ENCODE assay signal across 17 cellular contexts in genomic region chr3:11144996-11145395, GRCh38. TPM values are rescaled to one million over a fixed set of nuclear protein-coding genes. Genes with fewer than 3 reads are reported as not detected.
DNase-seq lines count a peak whose midpoint lies in the region; ATAC-seq and TF ChIP-seq lines count a peak whose summit lies in the region.
"Had no signal": no experiment of that assay in that cellular context is flagged by ENCODE, and none has a peak within 500 bp of the region (broad histone marks: within the 10 kb centered on the region; RNA-seq: fewer than 3 reads in every experiment).

No MANE protein-coding gene starts in this region.

- no peak for TF ChIP-seq CTCF in NB4 (IDR thresholded peaks at IDR 0.05; ENCODE audit: low read depth, low read length)
- no peak for TF ChIP-seq CTCF in brain microvascular endothelial cell (IDR thresholded peaks at IDR 0.05; ENCODE audit: low read depth, low read length, missing control alignments)
- no peak for TF ChIP-seq CTCF in upper lobe of right lung (IDR thresholded peaks at IDR 0.05)

- H3K79me1 ChIP-seq in mesenchymal stem cell (replicated peaks; ENCODE audit: low read length, poor library complexity, severe bottlenecking): no peaks in the 10 kb centered on the region

- DNase-seq in NB4 (ENCODE audit: low read depth): peak; percentile 26
- no peak for DNase-seq in brain microvascular endothelial cell
- no peak for DNase-seq in mesenchymal stem cell
- no peak for DNase-seq in upper lobe of right lung
- DNase-seq in islet precursor cell: no peak
- no peak for DNase-seq in anterior cingulate cortex (lab: John Stamatoyannopoulos, UW)
- DNase-seq: ACHN, NCI-H1436, NCI-H1930, NCI-H226, NCI-H524 treated with DMSO at 0.1 percent for 48 hours had no signal

- no peak for TF ChIP-seq POLR2A in NB4 (IDR thresholded peaks at IDR 0.05; ENCODE audit: extremely low read depth, insufficient read length)

- no peak overlapping the region for H2BK15ac ChIP-seq in mesenchymal stem cell (ENCODE audit: low read depth, poor library complexity, severe bottlenecking)

- H3K18ac ChIP-seq in mesenchymal stem cell (ENCODE audit: low read depth in 1 of 2, low read length in 2 of 2): no peak overlapping the region

- H2BK12ac ChIP-seq in mesenchymal stem cell (ENCODE audit: low read length in 2 of 2): peak overlapping the region in 1 of 2 experiments; percentile 74

- H3K36me3 ChIP-seq in brain microvascular endothelial cell (replicated peaks) (no peaks in the 10 kb centered on the region), mesenchymal stem cell (ENCODE audit: control insufficient read depth in 1 of 2, insufficient read depth in 2 of 2, low read depth in 1 of 2, low read length in 2 of 2) (no peaks in the 10 kb centered on the region), upper lobe of right lung (no peaks in the 10 kb centered on the region)

- H3K4ac ChIP-seq in mesenchymal stem cell (ENCODE audit: low read depth in 1 of 2, low read length in 2 of 2): no peak overlapping the region

- no peak overlapping the region for H4K8ac ChIP-seq in mesenchymal stem cell (ENCODE audit: low read length)

- H2BK120ac ChIP-seq in mesenchymal stem cell (ENCODE audit: low read depth, low read length): no peak overlapping the region

- H4K91ac ChIP-seq in mesenchymal stem cell (ENCODE audit: low read length): no peak overlapping the region

- intact Hi-C loops in upper lobe of right lung (cut with DNase I): no loop called here

- no peak overlapping the region for H2AFZ ChIP-seq in mesenchymal stem cell (ENCODE audit: low read depth, low read length)

- no peak overlapping the region for H3K4me2 ChIP-seq in mesenchymal stem cell (ENCODE audit: low read length, poor library complexity, severe bottlenecking)
- H3K4me2 ChIP-seq: KMS-11 had no signal

- H2BK5ac ChIP-seq in mesenchymal stem cell (ENCODE audit: low read depth, low read length, poor library complexity, severe bottlenecking): no peak overlapping the region

- no peak overlapping the region for H3K23ac ChIP-seq in mesenchymal stem cell (ENCODE audit: low read length in 2 of 2)

- ATAC-seq in upper lobe of right lung (peak; percentile 42), HG03469 (IDR thresholded peaks at IDR 0.05; ENCODE audit: unreplicated experiment) (no peak)
- ATAC-seq: Panc1, Right ventricle myocardium inferior had no signal

- peaks cover 7% of the 10 kb centered on the region for H3K4me1 ChIP-seq in mesenchymal stem cell (ENCODE audit: control insufficient read depth, insufficient read depth, low read depth, low read length)
- H3K4me1 ChIP-seq in upper lobe of right lung: no peaks in the 10 kb centered on the region

- no peaks in the 10 kb centered on the region for H3K9me3 ChIP-seq in mesenchymal stem cell (ENCODE audit: control insufficient read depth, low read length)
- H3K9me3 ChIP-seq in upper lobe of right lung: no peaks in the 10 kb centered on the region

- H3K4me3 ChIP-seq in NB4 (ENCODE audit: low read depth, low read length): no peak overlapping the region
- no peak overlapping the region for H3K4me3 ChIP-seq in brain microvascular endothelial cell (ENCODE audit: low read depth, low read length)
- H3K4me3 ChIP-seq in mesenchymal stem cell (ENCODE audit: insufficient read depth in 1 of 2, low read depth in 1 of 2, low read length in 2 of 2): no peak overlapping the region
- no peak overlapping the region for H3K4me3 ChIP-seq in upper lobe of right lung

- peak overlapping the region; percentile 33 for H2AK5ac ChIP-seq in mesenchymal stem cell (ENCODE audit: low read length, severe bottlenecking)

- in situ Hi-C loops in brain microvascular endothelial cell (cut with HindIII; ENCODE audit: low pct_ligation_motif_present, low sequenced_read_pairs): no loop called here

- H3K9ac ChIP-seq in mesenchymal stem cell (ENCODE audit: low read length): peak overlapping the region; percentile 49
- H3K9ac ChIP-seq: KMS-11 had no signal

- H3K14ac ChIP-seq in mesenchymal stem cell (ENCODE audit: low read length in 2 of 2): no peak overlapping the region

- H3K27me3 ChIP-seq in brain microvascular endothelial cell (replicated peaks) (no peaks in the 10 kb centered on the region), mesenchymal stem cell (ENCODE audit: control insufficient read depth in 1 of 2, insufficient read depth in 1 of 2, low read length in 2 of 2) (no peaks in the 10 kb centered on the region), upper lobe of right lung (no peaks in the 10 kb centered on the region)

- WGBS in mesenchymal stem cell: 86% methylated on average over 5 of the region's 5 CpGs

- H3K27ac ChIP-seq in brain microvascular endothelial cell (peak overlapping the region; percentile 71), mesenchymal stem cell (ENCODE audit: low read length, poor library complexity, severe bottlenecking) (no peak overlapping the region), upper lobe of right lung (no peak overlapping the region)
- H3K27ac ChIP-seq: C4-2B, KMS-11 had no signal

RNA-seq across cellular contexts. Expression of gene HRH1, which starts 9.3 kb away (rescaled TPM):
- 2.7 TPM for polyA plus RNA-seq in mesenchymal stem cell (2013, experiment 1 of 2)
- polyA plus RNA-seq in mesenchymal stem cell (2013, experiment 2 of 2): 2.5 TPM
- 12.0 TPM for total RNA-seq in upper lobe of right lung
- total RNA-seq: SK-MEL-5 had no signal
